In genomic region chr20:8389381-8390368, GRCh38 we compare ENCODE assay signal across 8 cellular contexts.
A peak's percentile ranks its signal among the peaks of the same experiment; 100 is the strongest.
DNase-seq lines count a peak whose midpoint lies in the region; ATAC-seq, FAIRE-seq and TF ChIP-seq lines count a peak whose summit lies in the region.

No MANE protein-coding gene starts in this region.

- H3K9me3 ChIP-seq in AG04450 (ENCODE audit: control insufficient read depth, insufficient read depth, low read length) (no peaks in the 10 kb centered on the region), right lobe of liver (no peaks in the 10 kb centered on the region)

- H3K27me3 ChIP-seq in AG04450 (ENCODE audit: control insufficient read depth, insufficient read depth, low read length), result no peaks in the 10 kb centered on the region
- H3K27me3 ChIP-seq in right lobe of liver, result no peaks in the 10 kb centered on the region

- FAIRE-seq in HTR-8/SVneo (lab: Jason Lieb, UNC), result no peak

- 52% methylated on average over 12 of the region's 12 CpGs for WGBS in right lobe of liver (ENCODE audit: insufficient coverage, low coverage, low lambda C conversion rate, missing lambda C conversion rate)

- DNase-seq in AG04450 (ENCODE audit: low read depth, low spot score), result peak; percentile 32
- DNase-seq in NCI-H69 (lab: John Stamatoyannopoulos, UW), result peak; percentile 63
- peak; percentile 44 for DNase-seq in cerebellum (ENCODE audit: low spot score)
- DNase-seq in right lobe of liver, result no peak
- DNase-seq in activated CD8-positive, alpha-beta memory T cell treated with anti-CD3 and anti-CD28 coated beads, Interleukin-2, amount 50 U/mL, for 4 hours, result no peak
- DNase-seq in HTR-8/SVneo (ENCODE audit: insufficient read length, low spot score), result no peak

- CTCF ChIA-PET in AG04450 (lab: Charles Lee), result interaction anchor here (0.6 to 6.7 kb wide), 37 partner anchors 11 to 453 kb away, joined by 3 to 100 read pairs (median 4); partner anchors contain the start of gene PLCB1

- ATAC-seq in GM19351 (IDR thresholded peaks at IDR 0.05; ENCODE audit: unreplicated experiment) (peak; percentile 37), right lobe of liver (peak; percentile 64 to 80 (median 76)), GM18873 (IDR thresholded peaks at IDR 0.05; ENCODE audit: low FRiP score, unreplicated experiment) (no peak)

- POLR2A ChIA-PET in AG04450 (lab: Yijun Ruan, JAX), result no interaction called here

- TF ChIP-seq POLR2A in right lobe of liver (IDR thresholded peaks at IDR 0.05), result no peak

- TF ChIP-seq CTCF in AG04450 (IDR thresholded peaks at IDR 0.05; ENCODE audit: low read depth, low read length) (peak; percentile 46), right lobe of liver (IDR thresholded peaks at IDR 0.05) (peak; percentile 50 to 60 (median 57))

- H3K27ac ChIP-seq in AG04450 (ENCODE audit: low read depth, low read length), result no peak overlapping the region
- H3K27ac ChIP-seq in right lobe of liver, result no peak overlapping the region

- H3K4me1 ChIP-seq in right lobe of liver, result peaks cover 0 to 14% (median 0%) of the 10 kb centered on the region in 4 donors

- intact Hi-C loops in right lobe of liver (cut with DNase I), result loop anchor here in 1 of 2 donors (5.0 kb wide), 1 partner anchor 257 kb away; the partner anchor contains the start of gene PLCB1

- no peaks in the 10 kb centered on the region for H3K36me3 ChIP-seq in right lobe of liver

- H3K4me3 ChIP-seq in AG04450 (ENCODE audit: low read depth, low read length) (no peak overlapping the region), right lobe of liver (no peak overlapping the region)

Comparison
In these comparisons a context has a peak if more than half of its experiments do, and no peak if none do; other contexts are left out.
1. DNase-seq: peak in AG04450 (single experiment), NCI-H69 (single experiment) and cerebellum (single experiment); none in right lobe of liver (0 of 3), activated CD8-positive, alpha-beta memory T cell treated with anti-CD3 and anti-CD28 coated beads, Interleukin-2, amount 50 U/mL, for 4 hours (single experiment) and HTR-8/SVneo (single experiment).